In genomic region chr6:169589699-169590257, GRCh38 we compare ENCODE assay signal across 9 cellular contexts.
DNase-seq lines count a peak whose midpoint lies in the region; ATAC-seq and TF ChIP-seq lines count a peak whose summit lies in the region.
"Had no signal": no experiment of that assay in that cellular context is flagged by ENCODE, and none has a peak within 500 bp of the region (broad histone marks: within the 10 kb centered on the region; RNA-seq: fewer than 3 reads in every experiment).

No MANE protein-coding gene starts in this region.

- no peaks in the 10 kb centered on the region for H3K79me2 ChIP-seq in MM.1S (ENCODE audit: low read length)
- no peaks in the 10 kb centered on the region for H3K79me2 ChIP-seq in hepatocyte

- H3K27ac ChIP-seq in MM.1S (ENCODE audit: low read length) (peak overlapping the region; percentile 32; the same call in 1 of the 2 replicates), thoracic aorta (no peak overlapping the region), hepatocyte (no peak overlapping the region)

- ATAC-seq in GM18498 (IDR thresholded peaks at IDR 0.05; ENCODE audit: unreplicated experiment) (peak; percentile 79), GM21619 (IDR thresholded peaks at IDR 0.05; ENCODE audit: unreplicated experiment) (peak; percentile 77), thoracic aorta (ENCODE audit: insufficient number of reproducible peaks, low FRiP score, low read depth) (no peak)
- ATAC-seq: K562 had no signal

- H3K9me3 Mint-ChIP-seq in CD14-positive monocyte = peaks cover 0 to 15% (median 7%) of the 10 kb centered on the region in 7 donors

- peak; percentile 10 for DNase-seq in MM.1S
- DNase-seq in epithelial cell of esophagus (ENCODE audit: low read depth) = peak; percentile 37
- no peak for DNase-seq in thoracic aorta (ENCODE audit: low spot score)
- no peak for DNase-seq in CD14-positive monocyte (ENCODE audit: low spot score)
- no peak for DNase-seq in SW 1271 (lab: John Stamatoyannopoulos, UW)
- DNase-seq in hepatocyte (ENCODE audit: low spot score) = no peak

- peaks cover 5% of the 10 kb centered on the region for H3K4me1 Mint-ChIP-seq in CD14-positive monocyte

- H4K20me1 ChIP-seq in MM.1S (ENCODE audit: insufficient read depth, low read length) (no peaks in the 10 kb centered on the region), hepatocyte (ENCODE audit: insufficient read depth, poor library complexity, severe bottlenecking) (no peaks in the 10 kb centered on the region)

- no peaks in the 10 kb centered on the region for H3K36me3 Mint-ChIP-seq in CD14-positive monocyte

- intact Hi-C loops in CD14-positive monocyte (cut with micrococcal nuclease) = no loop called here

- TF ChIP-seq CTCF in MM.1S (IDR thresholded peaks at IDR 0.05; ENCODE audit: low read length) = no peak
- TF ChIP-seq CTCF in epithelial cell of esophagus (IDR thresholded peaks at IDR 0.05; ENCODE audit: insufficient read depth, low read depth, low read length, missing control alignments) = no peak
- TF ChIP-seq CTCF in thoracic aorta (IDR thresholded peaks at IDR 0.05) = no peak
- TF ChIP-seq CTCF in CD14-positive monocyte (IDR thresholded peaks at IDR 0.05) = no peak
- no peak for TF ChIP-seq CTCF in hepatocyte (IDR thresholded peaks at IDR 0.05; ENCODE audit: poor library complexity)

- H3K4me3 ChIP-seq in MM.1S (ENCODE audit: low read length) = no peak overlapping the region
- H3K4me3 ChIP-seq in epithelial cell of esophagus (ENCODE audit: low read length) = no peak overlapping the region
- H3K4me3 ChIP-seq in thoracic aorta = peak overlapping the region; percentile 15
- no peak overlapping the region for H3K4me3 ChIP-seq in hepatocyte
- H3K4me3 ChIP-seq: K562 had no signal

- no peak overlapping the region for H3K27ac Mint-ChIP-seq in CD14-positive monocyte

- H3K4me3 Mint-ChIP-seq in CD14-positive monocyte = no peak overlapping the region

- H3K36me3 ChIP-seq in MM.1S (replicated peaks; ENCODE audit: insufficient read depth, low read length) (no peaks in the 10 kb centered on the region), thoracic aorta (no peaks in the 10 kb centered on the region), hepatocyte (replicated peaks; ENCODE audit: insufficient read depth, low read depth) (no peaks in the 10 kb centered on the region)

- H3K4me1 ChIP-seq in MM.1S (ENCODE audit: low read length) (no peaks in the 10 kb centered on the region), thoracic aorta (ENCODE audit: control insufficient read depth in 1 of 2, low read depth in 2 of 2) (peaks cover 0 to 3% of the 10 kb centered on the region in 2 donors), hepatocyte (ENCODE audit: insufficient read depth) (no peaks in the 10 kb centered on the region)

- no peaks in the 10 kb centered on the region for H3K9me2 ChIP-seq in MM.1S (replicated peaks; ENCODE audit: insufficient read depth, low read length)
- no peaks in the 10 kb centered on the region for H3K9me2 ChIP-seq in hepatocyte (replicated peaks; ENCODE audit: insufficient read depth)

- no peak overlapping the region for H3K9ac ChIP-seq in MM.1S (ENCODE audit: low read length)

- H3F3A ChIP-seq in MM.1S (ENCODE audit: insufficient read depth, low read length) = no peaks in the 10 kb centered on the region

- H3K27me3 Mint-ChIP-seq in CD14-positive monocyte (ENCODE audit: low read depth in 3 of 3) = peaks cover 0 to 2% (median 0%) of the 10 kb centered on the region in 3 donors

- H2AFZ ChIP-seq in MM.1S (ENCODE audit: low read length) = no peak overlapping the region
- H2AFZ ChIP-seq in hepatocyte = no peak overlapping the region

- H3K9me3 ChIP-seq in MM.1S (replicated peaks; ENCODE audit: insufficient read depth, low read length) (no peaks in the 10 kb centered on the region), thoracic aorta (no peaks in the 10 kb centered on the region), hepatocyte (ENCODE audit: low read depth) (peaks cover 5% of the 10 kb centered on the region)

- no peaks in the 10 kb centered on the region for H3K27me3 ChIP-seq in MM.1S (replicated peaks; ENCODE audit: insufficient read depth, low read length)
- no peaks in the 10 kb centered on the region for H3K27me3 ChIP-seq in thoracic aorta (replicated peaks; ENCODE audit: insufficient read depth)
- no peaks in the 10 kb centered on the region for H3K27me3 ChIP-seq in hepatocyte

- 88% methylated on average over 6 of the region's 6 CpGs for WGBS in hepatocyte (ENCODE audit: low lambda C conversion rate, missing lambda C conversion rate)

- H3K4me2 ChIP-seq in MM.1S (ENCODE audit: low read depth, low read length) (no peak overlapping the region), hepatocyte (no peak overlapping the region)

Comparison
In these comparisons a context has a peak if more than half of its experiments do, and no peak if none do; other contexts are left out.
1. DNase-seq: peak in MM.1S (single experiment) and epithelial cell of esophagus (single experiment); none in thoracic aorta (single experiment), CD14-positive monocyte (single experiment), SW 1271 (0 of 2) and hepatocyte (single experiment).